1 cellular context compared by ENCODE assay signal in genomic region chr19:347946-348861, GRCh38.
TF ChIP-seq lines count a peak whose summit lies in the region.

No MANE protein-coding gene starts in this region.

TF ChIP-seq in GM23338, 12 proteins besides CTCF, POLR2A, EP300 and RAD21 (continued from another document):
- TF ChIP-seq REST (IDR thresholded peaks at IDR 0.05; ENCODE audit: unreplicated experiment) (no peak), POLR2AphosphoS5 (IDR thresholded peaks at IDR 0.05; ENCODE audit: low read depth) (no peak), EZH2 (IDR thresholded peaks at IDR 0.05; ENCODE audit: low read depth, unreplicated experiment) (no peak), ZNF331 (CRISPR knock-in tag; IDR thresholded peaks at IDR 0.05; ENCODE audit: low read depth) (no peak), STAT1 (IDR thresholded peaks at IDR 0.05; ENCODE audit: unreplicated experiment) (no peak), CREB1 (CRISPR knock-in tag; IDR thresholded peaks at IDR 0.05; ENCODE audit: low read depth) (no peak), ZNF462 (CRISPR knock-in tag; IDR thresholded peaks at IDR 0.05) (no peak), ETS1 (IDR thresholded peaks at IDR 0.05) (no peak)
